Comparison of ENCODE assay signal across 24 cellular contexts in genomic region chr5:143566139-143566538, GRCh38.
"Had no signal": no experiment of that assay in that cellular context is flagged by ENCODE, and none has a peak within 500 bp of the region (broad histone marks: within the 10 kb centered on the region; RNA-seq: fewer than 3 reads in every experiment).

No MANE protein-coding gene starts in this region.

- FAIRE-seq: endometrium, frontal cortex, islet of Langerhans, kidney had no signal

- H3K36me3 ChIP-seq: colonic mucosa, esophagus muscularis mucosa, heart right ventricle, left lung, lower lobe of right lung had no signal

- ATAC-seq: effector memory CD8-positive, alpha-beta T cell; foreskin keratinocyte; heart right ventricle; left colon; left lung; left ventricle myocardium superior; lower lobe of right lung; mucosa of descending colon had no signal

- H3K4me3 ChIP-seq: colonic mucosa, esophagus muscularis mucosa, heart right ventricle, left lung, lower lobe of right lung, mucosa of descending colon had no signal

- H3K27me3 Mint-ChIP-seq: effector memory CD8-positive, alpha-beta T cell had no signal

- H3K27ac ChIP-seq: colonic mucosa, esophagus muscularis mucosa, foreskin keratinocyte, heart right ventricle, left lung, lower lobe of right lung had no signal

- H3K36me3 Mint-ChIP-seq: mesothelial cell of epicardium had no signal

- H3K4me1 ChIP-seq: colonic mucosa, esophagus muscularis mucosa, foreskin keratinocyte had no signal

- H3K27me3 ChIP-seq: colonic mucosa, esophagus muscularis mucosa, heart right ventricle, left lung had no signal

- H3K27ac Mint-ChIP-seq: dendritic cell treated with granulocyte-macrophage colony-stimulating factor and Interleukin-4, amounts not matched to agents 40 ng/mL and 50 ng/mL, for 4 days; effector memory CD8-positive, alpha-beta T cell; endodermal cell; mesothelial cell of epicardium had no signal

- DNase-seq: colonic mucosa; cortex of kidney; effector CD8-positive, alpha-beta T cell; effector memory CD8-positive, alpha-beta T cell; endodermal cell; foreskin keratinocyte; glutamatergic neuron; head of caudate nucleus; heart right ventricle; hippocampal formation; kidney; kidney glomerular epithelial cell; left colon; left lung; left ventricle myocardium superior; lower lobe of right lung; mesenchymal stem cell; mucosa of descending colon had no signal

- H3K9me3 Mint-ChIP-seq: dendritic cell treated with granulocyte-macrophage colony-stimulating factor and Interleukin-4, amounts not matched to agents 40 ng/mL and 50 ng/mL, for 4 days; effector memory CD8-positive, alpha-beta T cell; endodermal cell; mesothelial cell of epicardium had no signal

- H3K4me3 Mint-ChIP-seq: dendritic cell treated with granulocyte-macrophage colony-stimulating factor and Interleukin-4, amounts not matched to agents 40 ng/mL and 50 ng/mL, for 4 days; effector memory CD8-positive, alpha-beta T cell; endodermal cell; mesothelial cell of epicardium had no signal

- H3K9me3 ChIP-seq: colonic mucosa, esophagus muscularis mucosa, heart right ventricle, left lung, lower lobe of right lung, mucosa of descending colon had no signal
